Comparison of ENCODE assay signal across 2 cellular contexts in the genomic region with DNA sequence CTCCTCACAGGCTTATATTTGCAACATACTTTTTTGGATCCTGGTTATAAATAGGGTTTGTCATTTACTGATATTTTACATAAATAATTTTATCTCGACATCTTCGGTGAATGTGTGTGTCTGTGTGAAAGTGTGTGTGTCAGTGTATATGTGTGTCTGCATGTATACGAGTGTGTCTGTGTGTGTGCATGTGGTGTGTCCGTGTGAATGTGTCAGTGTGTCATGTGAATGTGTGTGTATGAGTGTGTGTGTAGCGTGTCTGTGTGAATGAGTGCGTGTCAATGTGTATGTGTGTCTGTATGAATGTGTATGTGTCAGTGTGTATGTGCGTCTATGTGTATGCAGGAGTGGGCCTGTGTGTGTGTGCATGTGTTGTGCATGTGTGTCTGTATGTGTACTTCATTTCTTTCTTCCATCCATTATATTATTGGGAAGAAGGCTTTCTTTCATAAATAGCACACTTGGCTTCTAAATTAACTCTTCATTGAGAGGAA.
TF ChIP-seq lines count a peak whose summit lies in the region.

No MANE protein-coding gene starts in this region.

TF ChIP-seq in IMR-90, 13 proteins besides CTCF, POLR2A, EP300 and RAD21:
- TF ChIP-seq FOS (IDR thresholded peaks at IDR 0.05; ENCODE audit: low read depth, low read length) (no peak), BHLHE40 (IDR thresholded peaks at IDR 0.05; ENCODE audit: low read depth, low read length) (no peak), NFE2L2 (IDR thresholded peaks at IDR 0.05; ENCODE audit: low read depth, low read length) (no peak), RFX5 (IDR thresholded peaks at IDR 0.05; ENCODE audit: low read depth, low read length) (no peak), CHD1 (IDR thresholded peaks at IDR 0.05; ENCODE audit: low read depth, low read length) (no peak), RCOR1 (IDR thresholded peaks at IDR 0.05; ENCODE audit: insufficient replicate concordance, low read length) (no peak), SMC3 (IDR thresholded peaks at IDR 0.05; ENCODE audit: low read depth, low read length) (no peak), MAFK (IDR thresholded peaks at IDR 0.05; ENCODE audit: low read depth, low read length) (no peak), CEBPB (IDR thresholded peaks at IDR 0.05; ENCODE audit: low read depth, low read length) (no peak), MXI1 (IDR thresholded peaks at IDR 0.05; ENCODE audit: borderline replicate concordance, low read depth, low read length) (no peak), MAZ (IDR thresholded peaks at IDR 0.05; ENCODE audit: borderline replicate concordance, low read depth, low read length) (no peak)
- TF ChIP-seq, protein P1, sequence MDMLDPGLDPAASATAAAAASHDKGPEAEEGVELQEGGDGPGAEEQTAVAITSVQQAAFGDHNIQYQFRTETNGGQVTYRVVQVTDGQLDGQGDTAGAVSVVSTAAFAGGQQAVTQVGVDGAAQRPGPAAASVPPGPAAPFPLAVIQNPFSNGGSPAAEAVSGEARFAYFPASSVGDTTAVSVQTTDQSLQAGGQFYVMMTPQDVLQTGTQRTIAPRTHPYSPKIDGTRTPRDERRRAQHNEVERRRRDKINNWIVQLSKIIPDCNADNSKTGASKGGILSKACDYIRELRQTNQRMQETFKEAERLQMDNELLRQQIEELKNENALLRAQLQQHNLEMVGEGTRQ (IDR thresholded peaks at IDR 0.05; ENCODE audit: low read depth, low read length), result no peak
- TF ChIP-seq, protein P2, sequence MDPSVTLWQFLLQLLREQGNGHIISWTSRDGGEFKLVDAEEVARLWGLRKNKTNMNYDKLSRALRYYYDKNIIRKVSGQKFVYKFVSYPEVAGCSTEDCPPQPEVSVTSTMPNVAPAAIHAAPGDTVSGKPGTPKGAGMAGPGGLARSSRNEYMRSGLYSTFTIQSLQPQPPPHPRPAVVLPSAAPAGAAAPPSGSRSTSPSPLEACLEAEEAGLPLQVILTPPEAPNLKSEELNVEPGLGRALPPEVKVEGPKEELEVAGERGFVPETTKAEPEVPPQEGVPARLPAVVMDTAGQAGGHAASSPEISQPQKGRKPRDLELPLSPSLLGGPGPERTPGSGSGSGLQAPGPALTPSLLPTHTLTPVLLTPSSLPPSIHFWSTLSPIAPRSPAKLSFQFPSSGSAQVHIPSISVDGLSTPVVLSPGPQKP (IDR thresholded peaks at IDR 0.05; ENCODE audit: borderline replicate concordance, low read depth, low read length), result no peak

TF ChIP-seq in H1, 55 proteins besides CTCF, POLR2A, EP300 and RAD21:
- TF ChIP-seq BACH1 (IDR thresholded peaks at IDR 0.05; ENCODE audit: low read length), result no peak
- no peak for TF ChIP-seq TCF12 (IDR thresholded peaks at IDR 0.05; ENCODE audit: low read depth, low read length)
- no peak for TF ChIP-seq GTF2F1 (IDR thresholded peaks at IDR 0.05; ENCODE audit: borderline replicate concordance, low read depth, low read length)
- TF ChIP-seq, protein P3, sequence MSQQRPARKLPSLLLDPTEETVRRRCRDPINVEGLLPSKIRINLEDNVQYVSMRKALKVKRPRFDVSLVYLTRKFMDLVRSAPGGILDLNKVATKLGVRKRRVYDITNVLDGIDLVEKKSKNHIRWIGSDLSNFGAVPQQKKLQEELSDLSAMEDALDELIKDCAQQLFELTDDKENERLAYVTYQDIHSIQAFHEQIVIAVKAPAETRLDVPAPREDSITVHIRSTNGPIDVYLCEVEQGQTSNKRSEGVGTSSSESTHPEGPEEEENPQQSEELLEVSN (IDR thresholded peaks at IDR 0.05), result no peak
- no peak for TF ChIP-seq PHF8 (conservative IDR thresholded peaks at IDR 0.05; ENCODE audit: low read depth, low read length)
